1 cellular context compared by ENCODE assay signal in the genomic region with DNA sequence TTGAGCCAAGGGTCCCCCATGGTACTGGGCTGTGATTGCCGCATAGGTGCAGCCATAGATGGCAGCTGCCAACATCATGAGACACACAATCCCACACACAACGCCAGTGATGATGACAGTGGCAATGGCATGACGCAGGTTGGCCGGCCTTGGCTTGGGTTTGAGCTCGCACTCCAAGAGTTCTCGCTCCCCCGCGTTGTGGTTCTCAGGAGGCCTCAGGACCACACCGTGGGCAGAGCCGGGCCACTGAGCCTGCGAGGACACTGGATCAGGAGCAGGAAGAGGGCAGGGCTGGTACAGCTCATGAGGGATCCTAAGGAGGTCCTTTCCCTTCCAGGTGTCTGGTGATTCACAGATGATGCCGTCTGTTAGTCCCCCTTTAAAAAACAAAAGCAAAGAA.
TF ChIP-seq lines count a peak whose summit lies in the region.

No MANE protein-coding gene starts in this region.

TF ChIP-seq in IMR-90, 13 proteins besides CTCF, POLR2A, EP300 and RAD21:
- TF ChIP-seq, protein P1, sequence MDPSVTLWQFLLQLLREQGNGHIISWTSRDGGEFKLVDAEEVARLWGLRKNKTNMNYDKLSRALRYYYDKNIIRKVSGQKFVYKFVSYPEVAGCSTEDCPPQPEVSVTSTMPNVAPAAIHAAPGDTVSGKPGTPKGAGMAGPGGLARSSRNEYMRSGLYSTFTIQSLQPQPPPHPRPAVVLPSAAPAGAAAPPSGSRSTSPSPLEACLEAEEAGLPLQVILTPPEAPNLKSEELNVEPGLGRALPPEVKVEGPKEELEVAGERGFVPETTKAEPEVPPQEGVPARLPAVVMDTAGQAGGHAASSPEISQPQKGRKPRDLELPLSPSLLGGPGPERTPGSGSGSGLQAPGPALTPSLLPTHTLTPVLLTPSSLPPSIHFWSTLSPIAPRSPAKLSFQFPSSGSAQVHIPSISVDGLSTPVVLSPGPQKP (IDR thresholded peaks at IDR 0.05; ENCODE audit: borderline replicate concordance, low read depth, low read length), result no peak
- TF ChIP-seq RCOR1 (IDR thresholded peaks at IDR 0.05; ENCODE audit: insufficient replicate concordance, low read length) (no peak), NFE2L2 (IDR thresholded peaks at IDR 0.05; ENCODE audit: low read depth, low read length) (no peak), FOS (IDR thresholded peaks at IDR 0.05; ENCODE audit: low read depth, low read length) (no peak), MXI1 (IDR thresholded peaks at IDR 0.05; ENCODE audit: borderline replicate concordance, low read depth, low read length) (no peak), RFX5 (IDR thresholded peaks at IDR 0.05; ENCODE audit: low read depth, low read length) (no peak), BHLHE40 (IDR thresholded peaks at IDR 0.05; ENCODE audit: low read depth, low read length) (no peak), MAFK (IDR thresholded peaks at IDR 0.05; ENCODE audit: low read depth, low read length) (no peak), CHD1 (IDR thresholded peaks at IDR 0.05; ENCODE audit: low read depth, low read length) (no peak), MAZ (IDR thresholded peaks at IDR 0.05; ENCODE audit: borderline replicate concordance, low read depth, low read length) (no peak), SMC3 (IDR thresholded peaks at IDR 0.05; ENCODE audit: low read depth, low read length) (no peak), CEBPB (IDR thresholded peaks at IDR 0.05; ENCODE audit: low read depth, low read length) (no peak)
- TF ChIP-seq, protein P2, sequence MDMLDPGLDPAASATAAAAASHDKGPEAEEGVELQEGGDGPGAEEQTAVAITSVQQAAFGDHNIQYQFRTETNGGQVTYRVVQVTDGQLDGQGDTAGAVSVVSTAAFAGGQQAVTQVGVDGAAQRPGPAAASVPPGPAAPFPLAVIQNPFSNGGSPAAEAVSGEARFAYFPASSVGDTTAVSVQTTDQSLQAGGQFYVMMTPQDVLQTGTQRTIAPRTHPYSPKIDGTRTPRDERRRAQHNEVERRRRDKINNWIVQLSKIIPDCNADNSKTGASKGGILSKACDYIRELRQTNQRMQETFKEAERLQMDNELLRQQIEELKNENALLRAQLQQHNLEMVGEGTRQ (IDR thresholded peaks at IDR 0.05; ENCODE audit: low read depth, low read length), result no peak
